ENCODE assay signal across 1 cellular context in genomic region chr16:69904495-69905170, GRCh38.
TF ChIP-seq lines count a peak whose summit lies in the region.

No MANE protein-coding gene starts in this region.

TF ChIP-seq in IMR-90, 13 proteins besides CTCF, POLR2A, EP300 and RAD21:
- no peak for TF ChIP-seq FOS (IDR thresholded peaks at IDR 0.05; ENCODE audit: low read depth, low read length)
- no peak for TF ChIP-seq CEBPB (IDR thresholded peaks at IDR 0.05; ENCODE audit: low read depth, low read length)
- TF ChIP-seq CHD1 (IDR thresholded peaks at IDR 0.05; ENCODE audit: low read depth, low read length) = no peak
- no peak for TF ChIP-seq MAZ (IDR thresholded peaks at IDR 0.05; ENCODE audit: borderline replicate concordance, low read depth, low read length)
- no peak for TF ChIP-seq BHLHE40 (IDR thresholded peaks at IDR 0.05; ENCODE audit: low read depth, low read length)
- no peak for TF ChIP-seq MAFK (IDR thresholded peaks at IDR 0.05; ENCODE audit: low read depth, low read length)
- TF ChIP-seq MXI1 (IDR thresholded peaks at IDR 0.05; ENCODE audit: borderline replicate concordance, low read depth, low read length) = no peak
- TF ChIP-seq NFE2L2 (IDR thresholded peaks at IDR 0.05; ENCODE audit: low read depth, low read length) = no peak
- TF ChIP-seq USF2 (IDR thresholded peaks at IDR 0.05; ENCODE audit: low read depth, low read length) = no peak
- TF ChIP-seq RCOR1 (IDR thresholded peaks at IDR 0.05; ENCODE audit: insufficient replicate concordance, low read length) = no peak
- no peak for TF ChIP-seq SMC3 (IDR thresholded peaks at IDR 0.05; ENCODE audit: low read depth, low read length)
- no peak for TF ChIP-seq RFX5 (IDR thresholded peaks at IDR 0.05; ENCODE audit: low read depth, low read length)
- TF ChIP-seq ELK1 (IDR thresholded peaks at IDR 0.05; ENCODE audit: borderline replicate concordance, low read depth, low read length) = no peak
